Comparison of ENCODE assay signal across 14 cellular contexts in genomic region chr1:227621211-227621610, GRCh38.
DNase-seq lines count a peak whose midpoint lies in the region; TF ChIP-seq lines count a peak whose summit lies in the region.
"Had no signal": no experiment of that assay in that cellular context is flagged by ENCODE, and none has a peak within 500 bp of the region (broad histone marks: within the 10 kb centered on the region; RNA-seq: fewer than 3 reads in every experiment).

No MANE protein-coding gene starts in this region.

- TF ChIP-seq CTCF in choroid plexus epithelial cell (conservative IDR thresholded peaks at IDR 0.05; ENCODE audit: low read depth, low read length) (no peak), foreskin fibroblast (IDR thresholded peaks at IDR 0.05; ENCODE audit: low read depth, low read length) (no peak), WERI-Rb-1 (IDR thresholded peaks at IDR 0.05; ENCODE audit: low read depth, low read length) (no peak)

- no peak overlapping the region for H3K27ac ChIP-seq in WERI-Rb-1
- H3K27ac ChIP-seq: A549, C4-2B had no signal

- H3K9me3 ChIP-seq in WERI-Rb-1 (ENCODE audit: severe bottlenecking), result no peaks in the 10 kb centered on the region
- H3K9me3 ChIP-seq: BE2C had no signal

- H3K36me3 ChIP-seq in WERI-Rb-1, result no peaks in the 10 kb centered on the region
- H3K36me3 ChIP-seq: BE2C had no signal

- H3K4me3 ChIP-seq in choroid plexus epithelial cell (ENCODE audit: low read depth, low read length) (no peak overlapping the region), foreskin fibroblast (ENCODE audit: low read depth in 1 of 2, low read length in 2 of 2) (no peak overlapping the region), WERI-Rb-1 (ENCODE audit: low read depth, low read length) (no peak overlapping the region)
- H3K4me3 ChIP-seq: A549 had no signal

- DNase-seq in RKO (ENCODE audit: low spot score), result peak; percentile 21
- peak; percentile 4 for DNase-seq in choroid plexus epithelial cell (ENCODE audit: low read depth)
- DNase-seq in foreskin fibroblast, result peak; percentile 1 to 4
- DNase-seq in COR-L47 (lab: John Stamatoyannopoulos, UW), result no peak
- DNase-seq in WERI-Rb-1, result no peak
- DNase-seq in SHP77 treated with DMSO at 0.1 percent for 48 hours (lab: John Stamatoyannopoulos, UW), result no peak
- DNase-seq: BE2C; CD4-positive, alpha-beta memory T cell; DMS153; DMS79 treated with DMSO at 0.1 percent for 48 hours; GDM1; H7 had no signal

- H3K27me3 ChIP-seq in WERI-Rb-1 (ENCODE audit: insufficient read depth, low read depth, severe bottlenecking), result no peaks in the 10 kb centered on the region
- H3K27me3 ChIP-seq: BE2C had no signal

Comparison
In these comparisons a context has a peak if more than half of its experiments do, and no peak if none do; other contexts are left out.
1. DNase-seq: peak in RKO (single experiment), choroid plexus epithelial cell (single experiment) and foreskin fibroblast (2 of 2); none in COR-L47 (single experiment), WERI-Rb-1 (single experiment) and SHP77 treated with DMSO at 0.1 percent for 48 hours (single experiment).